Comparison of ENCODE assay signal across 23 cellular contexts in the genomic region with DNA sequence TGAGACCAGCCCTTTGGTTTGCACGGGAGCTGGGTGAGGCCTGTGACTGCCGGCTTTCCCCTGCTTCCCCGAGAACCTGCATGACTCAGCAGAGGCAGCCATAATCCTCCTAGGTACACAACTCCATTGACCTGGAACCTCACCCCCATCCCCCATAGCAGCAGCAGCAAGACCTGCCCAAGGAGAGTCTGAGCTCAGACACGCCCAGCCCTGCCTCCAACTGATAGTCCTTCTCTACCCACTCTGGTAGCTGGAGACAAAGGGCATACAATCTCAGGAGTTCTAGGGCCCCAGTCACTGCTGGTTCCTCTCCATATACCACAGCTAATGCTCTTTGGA.
DNase-seq lines count a peak whose midpoint lies in the region; ATAC-seq, FAIRE-seq and TF ChIP-seq lines count a peak whose summit lies in the region.
"Had no signal": no experiment of that assay in that cellular context is flagged by ENCODE, and none has a peak within 500 bp of the region (broad histone marks: within the 10 kb centered on the region; RNA-seq: fewer than 3 reads in every experiment).

No MANE protein-coding gene starts in this region.

- TF ChIP-seq CTCF in bronchial epithelial cell (IDR thresholded peaks at IDR 0.05; ENCODE audit: insufficient read depth, low read length, severe bottlenecking) (no peak), A673 (conservative IDR thresholded peaks at IDR 0.05; ENCODE audit: low read depth, low read length) (no peak), ascending aorta (IDR thresholded peaks at IDR 0.05) (no peak), GM10266 (IDR thresholded peaks at IDR 0.05; ENCODE audit: control insufficient read depth, insufficient read depth, low read depth, missing control alignments) (no peak)

- H3K9me3 ChIP-seq in A673 (ENCODE audit: low read depth, low read length, poor library complexity, severe bottlenecking) = no peaks in the 10 kb centered on the region
- no peaks in the 10 kb centered on the region for H3K9me3 ChIP-seq in ascending aorta
- H3K9me3 ChIP-seq: lower lobe of right lung, psoas muscle had no signal

- CTCF ChIA-PET in A673 (lab: Charles Lee) = no interaction called here

- no peaks in the 10 kb centered on the region for H3K9me3 Mint-ChIP-seq in stimulated activated naive CD8-positive, alpha-beta T cell treated with anti-CD3 and anti-CD28 coated beads, Interleukin-15, amount 100 ng/mL, for 72 hours

- H3K4me3 Mint-ChIP-seq in stimulated activated naive CD8-positive, alpha-beta T cell treated with anti-CD3 and anti-CD28 coated beads, Interleukin-15, amount 100 ng/mL, for 72 hours = no peak overlapping the region
- H3K4me3 Mint-ChIP-seq: naive thymus-derived CD8-positive, alpha-beta T cell; type B pancreatic cell had no signal

- peak; percentile 23 for ATAC-seq in stimulated activated naive CD8-positive, alpha-beta T cell treated with anti-CD3 and anti-CD28 coated beads, Interleukin-15, amount 100 ng/mL, for 72 hours
- no peak for ATAC-seq in stimulated activated naive CD8-positive, alpha-beta T cell treated with anti-CD3 and anti-CD28 coated beads, Interleukin-15, Interleukin-2, amounts not matched to agents 100 U/mL and 50 U/mL, for 24 hours
- ATAC-seq in HG02798 (IDR thresholded peaks at IDR 0.05; ENCODE audit: poor library complexity, unreplicated experiment) = no peak
- ATAC-seq: lower lobe of right lung; naive thymus-derived CD8-positive, alpha-beta T cell; psoas muscle had no signal

- POLR2A ChIA-PET in A673 (lab: Charles Lee; ENCODE audit: low non-redundant PET) = no interaction called here

- no peaks in the 10 kb centered on the region for H3K27me3 ChIP-seq in bronchial epithelial cell (ENCODE audit: control insufficient read depth, insufficient read depth, low read length)
- no peaks in the 10 kb centered on the region for H3K27me3 ChIP-seq in A673 (replicated peaks; ENCODE audit: insufficient read depth, low read depth, low read length, poor library complexity)
- H3K27me3 ChIP-seq in ascending aorta = no peaks in the 10 kb centered on the region

- no peaks in the 10 kb centered on the region for H3K4me1 Mint-ChIP-seq in stimulated activated naive CD8-positive, alpha-beta T cell treated with anti-CD3 and anti-CD28 coated beads, Interleukin-15, amount 100 ng/mL, for 72 hours
- H3K4me1 Mint-ChIP-seq: naive thymus-derived CD8-positive, alpha-beta T cell had no signal

- H3K4me3 ChIP-seq in bronchial epithelial cell (ENCODE audit: low read depth, low read length) (no peak overlapping the region), A673 (ENCODE audit: low read depth, low read length, poor library complexity, severe bottlenecking) (no peak overlapping the region), ascending aorta (no peak overlapping the region)
- H3K4me3 ChIP-seq: lower lobe of right lung, psoas muscle had no signal

- no peak overlapping the region for H3K27ac ChIP-seq in A673 (ENCODE audit: low read depth, low read length, poor library complexity, severe bottlenecking)
- no peak overlapping the region for H3K27ac ChIP-seq in ascending aorta
- H3K27ac ChIP-seq: C4-2B, lower lobe of right lung, psoas muscle had no signal

- BruUV-seq in A673 (replicated peaks; lab: Mats Ljungman, UMichigan) = no TSS peak

- peaks cover 17% of the 10 kb centered on the region for H3K27me3 Mint-ChIP-seq in stimulated activated naive CD8-positive, alpha-beta T cell treated with anti-CD3 and anti-CD28 coated beads, Interleukin-15, amount 100 ng/mL, for 72 hours
- H3K27me3 Mint-ChIP-seq: type B pancreatic cell had no signal

- H3K4me1 ChIP-seq in A673 (ENCODE audit: insufficient read depth, low read length, poor library complexity, severe bottlenecking) = peaks cover 8% of the 10 kb centered on the region
- peaks cover 0 to 4% of the 10 kb centered on the region in 2 donors for H3K4me1 ChIP-seq in ascending aorta
- H3K4me1 ChIP-seq: lower lobe of right lung, psoas muscle had no signal

- H3K27ac Mint-ChIP-seq in stimulated activated naive CD8-positive, alpha-beta T cell treated with anti-CD3 and anti-CD28 coated beads, Interleukin-15, amount 100 ng/mL, for 72 hours = peak overlapping the region in 1 of 2 donors; percentile 75
- H3K27ac Mint-ChIP-seq: naive thymus-derived CD8-positive, alpha-beta T cell; type B pancreatic cell had no signal

- no peak for DNase-seq in stimulated activated naive CD8-positive, alpha-beta T cell treated with anti-CD3 and anti-CD28 coated beads, Interleukin-15, amount 100 ng/mL, for 72 hours
- DNase-seq in stimulated activated naive CD8-positive, alpha-beta T cell treated with anti-CD3 and anti-CD28 coated beads, Interleukin-15, Interleukin-2, amounts not matched to agents 100 U/mL and 50 U/mL, for 24 hours = no peak
- DNase-seq in bronchial epithelial cell (ENCODE audit: low read depth) (peak; percentile 75), left kidney (ENCODE audit: low read depth, low spot score) (peak; percentile 18), A673 (ENCODE audit: low spot score) (no peak), ascending aorta (ENCODE audit: low spot score in 2 of 2) (no peak), GM10266 (ENCODE audit: extremely low spot score) (no peak)
- DNase-seq: activated gamma-delta T cell; amygdala; DMS79; foreskin melanocyte; H7; lower lobe of right lung; naive thymus-derived CD8-positive, alpha-beta T cell; NCI-H1694; NCI-H446; psoas muscle; stimulated activated CD4-positive, alpha-beta T cell treated with anti-CD3 and anti-CD28 coated beads, Interleukin-12 subunit alpha, Interleukin-12 subunit beta, amount 100 ng/mL, for 4 hours had no signal

- intact Hi-C loops in A673 (cut with micrococcal nuclease; ENCODE audit: unreplicated experiment) (no loop called here), ascending aorta (cut with DNase I) (no loop called here)

- peak; percentile 66 for FAIRE-seq in bronchial epithelial cell (lab: Jason Lieb, UNC)
- FAIRE-seq: A204.1, HTR-8/SVneo had no signal

- no peaks in the 10 kb centered on the region for H3K36me3 ChIP-seq in bronchial epithelial cell (ENCODE audit: control insufficient read depth, insufficient read depth, low read length)
- no peaks in the 10 kb centered on the region for H3K36me3 ChIP-seq in A673 (ENCODE audit: insufficient read depth, low read length, poor library complexity, severe bottlenecking)
- no peaks in the 10 kb centered on the region for H3K36me3 ChIP-seq in ascending aorta
- H3K36me3 ChIP-seq: lower lobe of right lung had no signal

Comparison
In these comparisons a context has a peak if more than half of its experiments do, and no peak if none do; other contexts are left out.
1. DNase-seq: peak in bronchial epithelial cell (single experiment) and left kidney (single experiment); none in stimulated activated naive CD8-positive, alpha-beta T cell treated with anti-CD3 and anti-CD28 coated beads, Interleukin-15, amount 100 ng/mL, for 72 hours (0 of 2), stimulated activated naive CD8-positive, alpha-beta T cell treated with anti-CD3 and anti-CD28 coated beads, Interleukin-15, Interleukin-2, amounts not matched to agents 100 U/mL and 50 U/mL, for 24 hours (single experiment), A673 (single experiment), ascending aorta (0 of 2) and GM10266 (single experiment).